Comparison of ENCODE assay signal across 2 cellular contexts in the genomic region with DNA sequence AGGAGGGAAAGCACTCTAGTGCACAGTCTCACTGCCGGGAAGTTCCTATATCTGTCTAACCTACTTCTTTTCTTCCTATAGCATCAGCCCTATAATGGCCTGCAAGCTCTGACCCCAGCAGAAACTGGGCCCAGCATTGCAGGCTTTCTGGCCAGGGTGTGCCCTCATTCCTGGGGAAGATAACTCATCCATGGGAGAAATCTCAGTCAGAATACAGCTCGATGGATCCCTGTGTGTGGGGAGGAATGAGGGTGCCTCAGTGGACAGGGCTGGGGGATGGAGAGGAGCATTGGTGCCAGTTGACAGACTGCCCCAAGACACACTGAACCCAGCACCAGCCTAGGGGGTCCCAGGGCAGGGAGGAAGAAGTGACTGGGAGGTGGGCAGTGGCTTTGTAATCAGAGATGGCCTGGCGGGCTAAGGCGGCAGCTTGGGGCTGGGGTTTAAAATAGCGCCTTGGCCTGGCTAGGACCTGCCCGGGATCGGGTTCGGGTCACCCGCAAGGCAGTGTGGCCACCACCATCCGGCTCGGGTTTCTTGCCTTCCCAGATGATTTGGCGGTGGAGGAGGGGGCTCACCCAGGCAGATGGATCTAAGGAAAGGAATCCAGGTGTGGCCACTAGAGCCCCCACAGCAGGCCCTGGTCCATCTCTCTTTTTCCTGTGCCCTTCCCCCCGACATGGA.
TF ChIP-seq lines count a peak whose summit lies in the region.

No MANE protein-coding gene starts in this region.

TF ChIP-seq in SK-N-SH, 30 proteins besides CTCF, POLR2A, EP300 and RAD21 (continued from another document):
- TF ChIP-seq FOXM1 (IDR thresholded peaks at IDR 0.05; ENCODE audit: low read depth) (no peak), FOXJ3 (CRISPR knock-in tag; IDR thresholded peaks at IDR 0.05) (no peak), RFX5 (IDR thresholded peaks at IDR 0.05; ENCODE audit: low read length) (no peak), SMC3 (IDR thresholded peaks at IDR 0.05; ENCODE audit: low read depth, low read length) (no peak), YY1 (IDR thresholded peaks at IDR 0.05; ENCODE audit: low read depth) (no peak), NFIC (IDR thresholded peaks at IDR 0.05; ENCODE audit: borderline replicate concordance) (no peak), RXRA (IDR thresholded peaks at IDR 0.05; ENCODE audit: borderline replicate concordance, low read depth) (no peak)
- TF ChIP-seq, protein P1, sequence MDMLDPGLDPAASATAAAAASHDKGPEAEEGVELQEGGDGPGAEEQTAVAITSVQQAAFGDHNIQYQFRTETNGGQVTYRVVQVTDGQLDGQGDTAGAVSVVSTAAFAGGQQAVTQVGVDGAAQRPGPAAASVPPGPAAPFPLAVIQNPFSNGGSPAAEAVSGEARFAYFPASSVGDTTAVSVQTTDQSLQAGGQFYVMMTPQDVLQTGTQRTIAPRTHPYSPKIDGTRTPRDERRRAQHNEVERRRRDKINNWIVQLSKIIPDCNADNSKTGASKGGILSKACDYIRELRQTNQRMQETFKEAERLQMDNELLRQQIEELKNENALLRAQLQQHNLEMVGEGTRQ (IDR thresholded peaks at IDR 0.05; ENCODE audit: borderline replicate concordance, low read depth, low read length): no peak
- TF ChIP-seq, protein P2, sequence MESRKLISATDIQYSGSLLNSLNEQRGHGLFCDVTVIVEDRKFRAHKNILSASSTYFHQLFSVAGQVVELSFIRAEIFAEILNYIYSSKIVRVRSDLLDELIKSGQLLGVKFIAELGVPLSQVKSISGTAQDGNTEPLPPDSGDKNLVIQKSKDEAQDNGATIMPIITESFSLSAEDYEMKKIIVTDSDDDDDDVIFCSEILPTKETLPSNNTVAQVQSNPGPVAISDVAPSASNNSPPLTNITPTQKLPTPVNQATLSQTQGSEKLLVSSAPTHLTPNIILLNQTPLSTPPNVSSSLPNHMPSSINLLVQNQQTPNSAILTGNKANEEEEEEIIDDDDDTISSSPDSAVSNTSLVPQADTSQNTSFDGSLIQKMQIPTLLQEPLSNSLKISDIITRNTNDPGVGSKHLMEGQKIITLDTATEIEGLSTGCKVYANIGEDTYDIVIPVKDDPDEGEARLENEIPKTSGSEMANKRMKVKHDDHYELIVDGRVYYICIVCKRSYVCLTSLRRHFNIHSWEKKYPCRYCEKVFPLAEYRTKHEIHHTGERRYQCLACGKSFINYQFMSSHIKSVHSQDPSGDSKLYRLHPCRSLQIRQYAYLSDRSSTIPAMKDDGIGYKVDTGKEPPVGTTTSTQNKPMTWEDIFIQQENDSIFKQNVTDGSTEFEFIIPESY (IDR thresholded peaks at IDR 0.05; ENCODE audit: borderline replicate concordance, low read depth): no peak
- TF ChIP-seq, protein P3, sequence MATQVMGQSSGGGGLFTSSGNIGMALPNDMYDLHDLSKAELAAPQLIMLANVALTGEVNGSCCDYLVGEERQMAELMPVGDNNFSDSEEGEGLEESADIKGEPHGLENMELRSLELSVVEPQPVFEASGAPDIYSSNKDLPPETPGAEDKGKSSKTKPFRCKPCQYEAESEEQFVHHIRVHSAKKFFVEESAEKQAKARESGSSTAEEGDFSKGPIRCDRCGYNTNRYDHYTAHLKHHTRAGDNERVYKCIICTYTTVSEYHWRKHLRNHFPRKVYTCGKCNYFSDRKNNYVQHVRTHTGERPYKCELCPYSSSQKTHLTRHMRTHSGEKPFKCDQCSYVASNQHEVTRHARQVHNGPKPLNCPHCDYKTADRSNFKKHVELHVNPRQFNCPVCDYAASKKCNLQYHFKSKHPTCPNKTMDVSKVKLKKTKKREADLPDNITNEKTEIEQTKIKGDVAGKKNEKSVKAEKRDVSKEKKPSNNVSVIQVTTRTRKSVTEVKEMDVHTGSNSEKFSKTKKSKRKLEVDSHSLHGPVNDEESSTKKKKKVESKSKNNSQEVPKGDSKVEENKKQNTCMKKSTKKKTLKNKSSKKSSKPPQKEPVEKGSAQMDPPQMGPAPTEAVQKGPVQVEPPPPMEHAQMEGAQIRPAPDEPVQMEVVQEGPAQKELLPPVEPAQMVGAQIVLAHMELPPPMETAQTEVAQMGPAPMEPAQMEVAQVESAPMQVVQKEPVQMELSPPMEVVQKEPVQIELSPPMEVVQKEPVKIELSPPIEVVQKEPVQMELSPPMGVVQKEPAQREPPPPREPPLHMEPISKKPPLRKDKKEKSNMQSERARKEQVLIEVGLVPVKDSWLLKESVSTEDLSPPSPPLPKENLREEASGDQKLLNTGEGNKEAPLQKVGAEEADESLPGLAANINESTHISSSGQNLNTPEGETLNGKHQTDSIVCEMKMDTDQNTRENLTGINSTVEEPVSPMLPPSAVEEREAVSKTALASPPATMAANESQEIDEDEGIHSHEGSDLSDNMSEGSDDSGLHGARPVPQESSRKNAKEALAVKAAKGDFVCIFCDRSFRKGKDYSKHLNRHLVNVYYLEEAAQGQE (IDR thresholded peaks at IDR 0.05; ENCODE audit: low read depth, low read length): no peak
- TF ChIP-seq, protein P4, sequence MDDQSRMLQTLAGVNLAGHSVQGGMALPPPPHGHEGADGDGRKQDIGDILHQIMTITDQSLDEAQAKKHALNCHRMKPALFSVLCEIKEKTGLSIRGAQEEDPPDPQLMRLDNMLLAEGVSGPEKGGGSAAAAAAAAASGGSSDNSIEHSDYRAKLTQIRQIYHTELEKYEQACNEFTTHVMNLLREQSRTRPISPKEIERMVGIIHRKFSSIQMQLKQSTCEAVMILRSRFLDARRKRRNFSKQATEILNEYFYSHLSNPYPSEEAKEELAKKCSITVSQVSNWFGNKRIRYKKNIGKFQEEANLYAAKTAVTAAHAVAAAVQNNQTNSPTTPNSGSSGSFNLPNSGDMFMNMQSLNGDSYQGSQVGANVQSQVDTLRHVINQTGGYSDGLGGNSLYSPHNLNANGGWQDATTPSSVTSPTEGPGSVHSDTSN (IDR thresholded peaks at IDR 0.05): no peak

TF ChIP-seq in SK-N-SH treated with all-trans-retinoic acid at 6 μM for 48 hours, 23 proteins besides CTCF, POLR2A, EP300 and RAD21 (continued from another document):
- TF ChIP-seq, protein P5, sequence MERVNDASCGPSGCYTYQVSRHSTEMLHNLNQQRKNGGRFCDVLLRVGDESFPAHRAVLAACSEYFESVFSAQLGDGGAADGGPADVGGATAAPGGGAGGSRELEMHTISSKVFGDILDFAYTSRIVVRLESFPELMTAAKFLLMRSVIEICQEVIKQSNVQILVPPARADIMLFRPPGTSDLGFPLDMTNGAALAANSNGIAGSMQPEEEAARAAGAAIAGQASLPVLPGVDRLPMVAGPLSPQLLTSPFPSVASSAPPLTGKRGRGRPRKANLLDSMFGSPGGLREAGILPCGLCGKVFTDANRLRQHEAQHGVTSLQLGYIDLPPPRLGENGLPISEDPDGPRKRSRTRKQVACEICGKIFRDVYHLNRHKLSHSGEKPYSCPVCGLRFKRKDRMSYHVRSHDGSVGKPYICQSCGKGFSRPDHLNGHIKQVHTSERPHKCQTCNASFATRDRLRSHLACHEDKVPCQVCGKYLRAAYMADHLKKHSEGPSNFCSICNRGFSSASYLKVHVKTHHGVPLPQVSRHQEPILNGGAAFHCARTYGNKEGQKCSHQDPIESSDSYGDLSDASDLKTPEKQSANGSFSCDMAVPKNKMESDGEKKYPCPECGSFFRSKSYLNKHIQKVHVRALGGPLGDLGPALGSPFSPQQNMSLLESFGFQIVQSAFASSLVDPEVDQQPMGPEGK (CRISPR knock-in tag; IDR thresholded peaks at IDR 0.05; ENCODE audit: borderline replicate concordance): no peak
- TF ChIP-seq ESRRG (CRISPR knock-in tag; IDR thresholded peaks at IDR 0.05) (no peak), ZFP30 (CRISPR knock-in tag; IDR thresholded peaks at IDR 0.05) (no peak), ZNF8 (CRISPR knock-in tag; IDR thresholded peaks at IDR 0.05) (no peak), PPARA (CRISPR knock-in tag; IDR thresholded peaks at IDR 0.05; ENCODE audit: borderline replicate concordance) (no peak), ZNF565 (CRISPR knock-in tag; conservative IDR thresholded peaks at IDR 0.05; ENCODE audit: low read depth) (no peak), ZC3H10 (CRISPR knock-in tag; IDR thresholded peaks at IDR 0.05) (no peak), RARB (CRISPR knock-in tag; IDR thresholded peaks at IDR 0.05) (no peak), GLIS3 (CRISPR knock-in tag; IDR thresholded peaks at IDR 0.05) (no peak), BACH2 (CRISPR knock-in tag; IDR thresholded peaks at IDR 0.05; ENCODE audit: borderline replicate concordance) (no peak), TOX (CRISPR knock-in tag; IDR thresholded peaks at IDR 0.05; ENCODE audit: borderline replicate concordance) (no peak), CSDC2 (CRISPR knock-in tag; IDR thresholded peaks at IDR 0.05) (no peak), ZNF70 (CRISPR knock-in tag; IDR thresholded peaks at IDR 0.05) (no peak)
- TF ChIP-seq, protein P6, sequence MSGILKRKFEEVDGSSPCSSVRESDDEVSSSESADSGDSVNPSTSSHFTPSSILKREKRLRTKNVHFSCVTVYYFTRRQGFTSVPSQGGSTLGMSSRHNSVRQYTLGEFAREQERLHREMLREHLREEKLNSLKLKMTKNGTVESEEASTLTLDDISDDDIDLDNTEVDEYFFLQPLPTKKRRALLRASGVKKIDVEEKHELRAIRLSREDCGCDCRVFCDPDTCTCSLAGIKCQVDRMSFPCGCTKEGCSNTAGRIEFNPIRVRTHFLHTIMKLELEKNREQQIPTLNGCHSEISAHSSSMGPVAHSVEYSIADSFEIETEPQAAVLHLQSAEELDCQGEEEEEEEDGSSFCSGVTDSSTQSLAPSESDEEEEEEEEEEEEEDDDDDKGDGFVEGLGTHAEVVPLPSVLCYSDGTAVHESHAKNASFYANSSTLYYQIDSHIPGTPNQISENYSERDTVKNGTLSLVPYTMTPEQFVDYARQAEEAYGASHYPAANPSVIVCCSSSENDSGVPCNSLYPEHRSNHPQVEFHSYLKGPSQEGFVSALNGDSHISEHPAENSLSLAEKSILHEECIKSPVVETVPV (CRISPR knock-in tag; IDR thresholded peaks at IDR 0.05): no peak
